8 cellular contexts compared by ENCODE assay signal in the genomic region with DNA sequence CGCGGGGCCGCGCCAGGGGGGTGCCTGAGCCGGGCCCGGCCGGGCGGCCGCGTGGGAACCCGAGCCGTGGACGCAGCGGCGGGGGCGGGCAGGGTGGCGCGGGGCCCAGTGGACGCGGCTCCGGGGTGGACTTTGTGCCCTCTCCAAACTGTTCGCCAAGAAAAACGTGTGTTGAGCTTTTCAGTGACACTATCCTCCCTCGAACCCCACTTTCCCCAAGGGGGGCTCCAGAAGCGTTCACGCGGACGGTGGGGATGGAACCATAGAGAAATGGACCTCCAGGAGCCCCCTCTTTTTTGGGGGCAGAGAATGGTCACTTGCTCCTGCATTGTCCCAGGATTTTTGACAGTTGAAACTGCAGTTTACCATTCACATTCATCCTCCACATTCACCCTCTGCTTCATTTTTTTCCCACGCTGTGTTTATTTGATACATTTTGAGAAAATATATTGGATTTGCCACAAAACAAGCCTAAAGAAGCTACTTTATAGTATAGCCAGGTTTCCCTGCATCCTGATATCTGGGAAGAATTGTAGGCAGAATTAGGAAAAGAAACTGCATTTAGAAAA. TPM values are rescaled to one million over a fixed set of nuclear protein-coding genes. Genes with fewer than 3 reads are reported as not detected.
A peak's percentile ranks its signal among the peaks of the same experiment; 100 is the strongest.
DNase-seq lines count a peak whose midpoint lies in the region; ATAC-seq, FAIRE-seq and TF ChIP-seq lines count a peak whose summit lies in the region.

No MANE protein-coding gene starts in this region.

- H3K9me3 Mint-ChIP-seq in activated CD4-positive, alpha-beta T cell treated with anti-CD3 and anti-CD28 coated beads for 36 hours (ENCODE audit: low read depth) = no peaks in the 10 kb centered on the region
- no peaks in the 10 kb centered on the region for H3K9me3 Mint-ChIP-seq in activated naive CD4-positive, alpha-beta T cell treated with anti-CD3 and anti-CD28 coated beads, Interleukin-2, amount 50 U/mL, for 24 hours

- peaks cover 23% of the 10 kb centered on the region for H3K4me1 Mint-ChIP-seq in activated CD4-positive, alpha-beta T cell treated with anti-CD3 and anti-CD28 coated beads for 36 hours
- peaks cover 41% of the 10 kb centered on the region for H3K4me1 Mint-ChIP-seq in activated naive CD4-positive, alpha-beta T cell treated with anti-CD3 and anti-CD28 coated beads, Interleukin-2, amount 50 U/mL, for 24 hours

- intact Hi-C loops in activated CD4-positive, alpha-beta T cell treated with anti-CD3 and anti-CD28 coated beads for 36 hours (cut with DNase I, micrococcal nuclease) = loop anchor here (2.0 kb wide), 2 partner anchors 40 to 224 kb away; no protein-coding TSS in a partner anchor
- intact Hi-C loops in kidney (cut with DNase I) = no loop called here

- H3K9me3 ChIP-seq in kidney (ENCODE audit: control insufficient read depth in 1 of 2, low read length in 2 of 2) = no peaks in the 10 kb centered on the region

- POLR2A ChIA-PET in activated CD4-positive, alpha-beta T cell treated with anti-CD3 and anti-CD28 coated beads for 36 hours (lab: Charles Lee) = interaction anchor here (0.7 to 1.1 kb wide), 3 partner anchors 56 to 298 kb away, joined by 3 to 4 read pairs (median 3); no protein-coding TSS in a partner anchor

- H3K36me3 ChIP-seq in kidney (ENCODE audit: control insufficient read depth in 1 of 2, insufficient read depth in 2 of 2, low read length in 2 of 2) = no peaks in the 10 kb centered on the region

- H3K9ac ChIP-seq in kidney (ENCODE audit: low read length in 2 of 2) = peak overlapping the region; percentile 62 to 77

- peak overlapping the region; percentile 75 to 84 for H3K4me3 ChIP-seq in kidney (ENCODE audit: low read length in 2 of 2)

- H3K27ac Mint-ChIP-seq in activated CD4-positive, alpha-beta T cell treated with anti-CD3 and anti-CD28 coated beads for 36 hours = peak overlapping the region; percentile 98
- H3K27ac Mint-ChIP-seq in activated naive CD4-positive, alpha-beta T cell treated with anti-CD3 and anti-CD28 coated beads, Interleukin-2, amount 50 U/mL, for 24 hours = peak overlapping the region; percentile 97

- CTCF ChIA-PET in activated CD4-positive, alpha-beta T cell treated with anti-CD3 and anti-CD28 coated beads for 36 hours (lab: Charles Lee) = interaction anchor here (0.6 to 1.0 kb wide), 2 partner anchors 224 to 836 kb away, joined by 3 read pairs; no protein-coding TSS in a partner anchor

- TF ChIP-seq CTCF in kidney (IDR thresholded peaks at IDR 0.05; ENCODE audit: borderline replicate concordance, extremely low read depth, insufficient read depth) = no peak

- H3K4me3 Mint-ChIP-seq in activated CD4-positive, alpha-beta T cell treated with anti-CD3 and anti-CD28 coated beads for 36 hours = peak overlapping the region; percentile 94
- peak overlapping the region; percentile 95 for H3K4me3 Mint-ChIP-seq in activated naive CD4-positive, alpha-beta T cell treated with anti-CD3 and anti-CD28 coated beads, Interleukin-2, amount 50 U/mL, for 24 hours

- DNase-seq in activated CD4-positive, alpha-beta T cell treated with anti-CD3 and anti-CD28 coated beads for 36 hours = no peak
- DNase-seq in activated CD4-positive, alpha-beta T cell treated with anti-CD3 and anti-CD28 coated beads for 4 hours = no peak
- no peak for DNase-seq in kidney
- no peak for DNase-seq in NCI-H1092 treated with DMSO at 0.1 percent for 48 hours (lab: John Stamatoyannopoulos, UW)
- no peak for DNase-seq in NCI-H524 (lab: John Stamatoyannopoulos, UW)

- no peak for ATAC-seq in activated CD4-positive, alpha-beta T cell treated with anti-CD3 and anti-CD28 coated beads for 36 hours
- ATAC-seq in HG02642 (IDR thresholded peaks at IDR 0.05; ENCODE audit: poor library complexity, unreplicated experiment) = no peak

- no peak for FAIRE-seq in kidney (lab: Jason Lieb, UNC)

- H3K4me1 ChIP-seq in kidney (ENCODE audit: control insufficient read depth in 1 of 2, insufficient read depth in 1 of 2, low read depth in 1 of 2, low read length in 2 of 2) = peaks cover 14 to 17% of the 10 kb centered on the region in 2 donors

- H3K27me3 Mint-ChIP-seq in activated CD4-positive, alpha-beta T cell treated with anti-CD3 and anti-CD28 coated beads for 36 hours = no peaks in the 10 kb centered on the region
- no peaks in the 10 kb centered on the region for H3K27me3 Mint-ChIP-seq in activated naive CD4-positive, alpha-beta T cell treated with anti-CD3 and anti-CD28 coated beads, Interleukin-2, amount 50 U/mL, for 24 hours

- H3K36me3 Mint-ChIP-seq in activated CD4-positive, alpha-beta T cell treated with anti-CD3 and anti-CD28 coated beads for 36 hours (ENCODE audit: low read depth) = peaks cover 22% of the 10 kb centered on the region
- H3K36me3 Mint-ChIP-seq in activated naive CD4-positive, alpha-beta T cell treated with anti-CD3 and anti-CD28 coated beads, Interleukin-2, amount 50 U/mL, for 24 hours = peaks cover 2% of the 10 kb centered on the region

- H3K27ac ChIP-seq in kidney (ENCODE audit: low read depth in 2 of 2, low read length in 2 of 2) (peak overlapping the region; percentile 92 to 95), temporal lobe (ENCODE audit: low read depth, low read length) (peak overlapping the region; percentile 61)

RNA-seq across cellular contexts. Expression of gene HIVEP1, which starts 2.8 kb away (rescaled TPM):
- total RNA-seq in activated CD4-positive, alpha-beta T cell treated with anti-CD3 and anti-CD28 coated beads for 36 hours = 10 to 100 TPM; 45.9 to 71.6 TPM
- total RNA-seq in kidney (30.4 TPM), temporal lobe (19.4 TPM)
- 3.6 TPM for polyA plus RNA-seq in kidney (ENCODE audit: insufficient read depth, low read depth, low replicate concordance)
